32 cellular contexts compared by ENCODE assay signal in the genomic region with DNA sequence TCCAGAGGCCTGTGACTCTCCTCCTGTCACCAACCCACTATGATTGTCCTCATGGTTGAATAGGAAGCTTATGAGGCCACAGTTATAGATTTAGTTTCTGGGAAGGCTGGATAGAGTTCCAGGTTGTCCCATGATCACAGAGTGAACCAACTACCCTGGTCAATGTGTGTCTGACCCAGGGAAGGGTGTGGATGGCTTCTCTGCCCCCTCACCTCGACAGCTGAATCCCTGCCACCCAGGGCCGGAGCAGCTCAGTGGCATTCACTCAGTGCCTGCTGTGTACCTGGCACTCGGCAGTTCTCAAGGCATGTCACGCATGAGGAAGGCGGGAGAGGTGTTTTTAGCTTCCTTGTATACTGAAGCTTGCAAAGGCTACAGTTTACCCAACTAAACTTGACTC.
DNase-seq lines count a peak whose midpoint lies in the region; ATAC-seq and TF ChIP-seq lines count a peak whose summit lies in the region.
"Had no signal": no experiment of that assay in that cellular context is flagged by ENCODE, and none has a peak within 500 bp of the region (broad histone marks: within the 10 kb centered on the region; RNA-seq: fewer than 3 reads in every experiment).

No MANE protein-coding gene starts in this region.

- H3K27me3 Mint-ChIP-seq in memory B cell: no peaks in the 10 kb centered on the region
- no peaks in the 10 kb centered on the region for H3K27me3 Mint-ChIP-seq in stimulated activated naive B cell treated with anti-CD40 and anti-IgM and Interleukin-4, amounts not matched to agents 10 μg/mL and 1 μg/mL and 100 μg/mL, for 72 hours
- peaks cover 5% of the 10 kb centered on the region for H3K27me3 Mint-ChIP-seq in T-helper 2 cell treated with Interferon-gamma antibody and Interleukin-4, amounts not matched to agents 5 μg/mL and 100 μg/mL, for 36 hours (ENCODE audit: low read depth)
- H3K27me3 Mint-ChIP-seq: progenitor cell of endocrine pancreas had no signal

- H3K27me3 ChIP-seq in SU-DHL-6 (ENCODE audit: low read length): no peaks in the 10 kb centered on the region
- H3K27me3 ChIP-seq: body of pancreas, suprapubic skin, uterus had no signal

- H3K9me3 ChIP-seq in SU-DHL-6 (ENCODE audit: insufficient read depth, low read length): no peaks in the 10 kb centered on the region
- H3K9me3 ChIP-seq: body of pancreas, suprapubic skin, uterus had no signal

- H3K27ac Mint-ChIP-seq in memory B cell: peak overlapping the region; percentile 91
- H3K27ac Mint-ChIP-seq in stimulated activated naive B cell treated with anti-CD40 and anti-IgM and Interleukin-4, amounts not matched to agents 10 μg/mL and 1 μg/mL and 100 μg/mL, for 72 hours: peak overlapping the region; percentile 47
- no peak overlapping the region for H3K27ac Mint-ChIP-seq in T-helper 2 cell treated with Interferon-gamma antibody and Interleukin-4, amounts not matched to agents 5 μg/mL and 100 μg/mL, for 36 hours
- H3K27ac Mint-ChIP-seq: activated CD4-positive, alpha-beta T cell treated with anti-CD3 and anti-CD28 coated beads for 36 hours; activated CD8-positive, alpha-beta T cell treated with anti-CD3 and anti-CD28 coated beads for 36 hours; activated naive CD4-positive, alpha-beta T cell treated with anti-CD3 and anti-CD28 coated beads, Interleukin-2, amount 10 ng/mL, durations not matched to agents 7 days and 5 days; activated T-helper 1 cell treated with anti-CD3 and anti-CD28 coated beads, Interleukin-12 subunit alpha, Interleukin-12 subunit beta, Interleukin-2, Interleukin-4 antibody, amounts not matched to agents 30 ng/mL and 10 ng/mL and 1 ng/mL, durations not matched to agents 14 hours and 24 hours and 36 hours; CD8-positive, alpha-beta memory T cell; progenitor cell of endocrine pancreas; T-helper 17 cell had no signal

- peaks cover 5% of the 10 kb centered on the region for H3K36me3 ChIP-seq in SU-DHL-6 (ENCODE audit: low read length)
- H3K36me3 ChIP-seq: uterus had no signal

- no peak overlapping the region for H2AFZ ChIP-seq in SU-DHL-6 (ENCODE audit: low read depth, low read length, severe bottlenecking)

- H3K79me2 ChIP-seq in SU-DHL-6 (ENCODE audit: insufficient read depth, low read length): peaks cover 17% of the 10 kb centered on the region

- peak overlapping the region; percentile 39 for H3K9ac ChIP-seq in SU-DHL-6 (ENCODE audit: low read length)

- no peaks in the 10 kb centered on the region for H3K9me2 ChIP-seq in SU-DHL-6 (replicated peaks; ENCODE audit: insufficient read depth, low read length)

- no peak for DNase-seq in memory B cell (ENCODE audit: low spot score in 2 of 2)
- no peak for DNase-seq in stimulated activated naive B cell treated with anti-CD40 and anti-IgM and Interleukin-4, amounts not matched to agents 10 μg/mL and 1 μg/mL and 100 μg/mL, for 72 hours
- DNase-seq in foreskin fibroblast: no peak
- DNase-seq in coronary artery (ENCODE audit: low spot score): no peak
- no peak for DNase-seq in T-helper 2 cell
- no peak for DNase-seq in T-helper 2 cell treated with Interferon-gamma antibody and Interleukin-4, amounts not matched to agents 5 μg/mL and 100 μg/mL, for 36 hours (ENCODE audit: low spot score)
- DNase-seq: activated CD4-positive, alpha-beta T cell treated with anti-CD3 and anti-CD28 coated beads for 36 hours; activated CD8-positive, alpha-beta memory T cell treated with anti-CD3 and anti-CD28 coated beads, Interleukin-2, amount 50 U/mL, for 48 hours; activated CD8-positive, alpha-beta T cell treated with anti-CD3 and anti-CD28 coated beads for 36 hours; activated naive CD4-positive, alpha-beta T cell treated with anti-CD3 and anti-CD28 coated beads, Interleukin-2, amount 10 ng/mL, durations not matched to agents 7 days and 5 days; CD8-positive, alpha-beta memory T cell; cerebellar nuclear complex; H9; hypothalamus; mammary epithelial cell; NCI-H1092 treated with DMSO at 0.1 percent for 48 hours; NCI-H1930; NCI-H524; Right ventricle myocardium superior; stimulated activated CD4-positive, alpha-beta T cell treated with anti-CD3 and anti-CD28 coated beads, Interleukin-4, amount 100 ng/mL, for 1 hour; T-helper 17 cell; uterus had no signal

- no peak overlapping the region for H3K4me3 Mint-ChIP-seq in memory B cell
- H3K4me3 Mint-ChIP-seq in stimulated activated naive B cell treated with anti-CD40 and anti-IgM and Interleukin-4, amounts not matched to agents 10 μg/mL and 1 μg/mL and 100 μg/mL, for 72 hours: no peak overlapping the region
- H3K4me3 Mint-ChIP-seq in T-helper 2 cell treated with Interferon-gamma antibody and Interleukin-4, amounts not matched to agents 5 μg/mL and 100 μg/mL, for 36 hours: no peak overlapping the region
- H3K4me3 Mint-ChIP-seq: activated CD4-positive, alpha-beta T cell treated with anti-CD3 and anti-CD28 coated beads for 36 hours; activated CD8-positive, alpha-beta T cell treated with anti-CD3 and anti-CD28 coated beads for 36 hours; activated naive CD4-positive, alpha-beta T cell treated with anti-CD3 and anti-CD28 coated beads, Interleukin-2, amount 10 ng/mL, durations not matched to agents 7 days and 5 days; activated T-helper 1 cell treated with anti-CD3 and anti-CD28 coated beads, Interleukin-12 subunit alpha, Interleukin-12 subunit beta, Interleukin-2, Interleukin-4 antibody, amounts not matched to agents 30 ng/mL and 10 ng/mL and 1 ng/mL, durations not matched to agents 14 hours and 24 hours and 36 hours; CD8-positive, alpha-beta memory T cell; H9; T-helper 17 cell had no signal

- H3K27ac ChIP-seq in C4-2B (peak overlapping the region; percentile 55; the same call in 1 of the 2 replicates), SU-DHL-6 (ENCODE audit: low read depth, low read length) (peak overlapping the region; percentile 99), coronary artery (peak overlapping the region in 1 of 2 donors; percentile 7)
- H3K27ac ChIP-seq: suprapubic skin, uterus had no signal

- TF ChIP-seq CTCF in C4-2B (conservative IDR thresholded peaks at IDR 0.05) (no peak), SU-DHL-6 (IDR thresholded peaks at IDR 0.05; ENCODE audit: insufficient read depth, low read length, poor library complexity, severe bottlenecking) (no peak), foreskin fibroblast (IDR thresholded peaks at IDR 0.05; ENCODE audit: low read depth, low read length) (no peak), coronary artery (IDR thresholded peaks at IDR 0.05) (no peak)

- H3K4me3 ChIP-seq in SU-DHL-6 (ENCODE audit: insufficient read depth, low read length, poor library complexity, severe bottlenecking) (peak overlapping the region; percentile 7), foreskin fibroblast (ENCODE audit: low read depth in 1 of 2, low read length in 2 of 2) (no peak overlapping the region), coronary artery (no peak overlapping the region)
- H3K4me3 ChIP-seq: body of pancreas, K562, suprapubic skin, uterus had no signal

- peak overlapping the region; percentile 49 for H3K4me2 ChIP-seq in SU-DHL-6 (ENCODE audit: low read depth, low read length, poor library complexity, severe bottlenecking)

- peaks cover 18% of the 10 kb centered on the region for H3K36me3 Mint-ChIP-seq in memory B cell
- H3K36me3 Mint-ChIP-seq in stimulated activated naive B cell treated with anti-CD40 and anti-IgM and Interleukin-4, amounts not matched to agents 10 μg/mL and 1 μg/mL and 100 μg/mL, for 72 hours: peaks cover 6 to 20% of the 10 kb centered on the region in 2 donors
- H3K36me3 Mint-ChIP-seq in T-helper 2 cell treated with Interferon-gamma antibody and Interleukin-4, amounts not matched to agents 5 μg/mL and 100 μg/mL, for 36 hours (ENCODE audit: low read depth): no peaks in the 10 kb centered on the region
- H3K36me3 Mint-ChIP-seq: activated naive CD4-positive, alpha-beta T cell treated with anti-CD3 and anti-CD28 coated beads, Interleukin-2, amount 10 ng/mL, durations not matched to agents 7 days and 5 days; CD8-positive, alpha-beta memory T cell had no signal

- ATAC-seq in memory B cell (ENCODE audit: low read depth): no peak
- ATAC-seq in stimulated activated naive B cell treated with anti-CD40 and anti-IgM and Interleukin-4, amounts not matched to agents 10 μg/mL and 1 μg/mL and 100 μg/mL, for 72 hours (replicated peaks): no peak
- ATAC-seq: activated CD4-positive, alpha-beta T cell treated with anti-CD3 and anti-CD28 coated beads for 36 hours; activated CD8-positive, alpha-beta T cell treated with anti-CD3 and anti-CD28 coated beads for 36 hours; K562; Panc1; sciatic nerve; SK-N-SH treated with all-trans-retinoic acid at 6 μM for 48 hours; T-helper 17 cell had no signal

- no peaks in the 10 kb centered on the region for H4K20me1 ChIP-seq in SU-DHL-6 (ENCODE audit: low read depth, low read length)

- peaks cover 56% of the 10 kb centered on the region for H3F3A ChIP-seq in SU-DHL-6 (ENCODE audit: insufficient read depth)

- H3K9me3 Mint-ChIP-seq in memory B cell: no peaks in the 10 kb centered on the region
- no peaks in the 10 kb centered on the region for H3K9me3 Mint-ChIP-seq in stimulated activated naive B cell treated with anti-CD40 and anti-IgM and Interleukin-4, amounts not matched to agents 10 μg/mL and 1 μg/mL and 100 μg/mL, for 72 hours
- no peaks in the 10 kb centered on the region for H3K9me3 Mint-ChIP-seq in T-helper 2 cell treated with Interferon-gamma antibody and Interleukin-4, amounts not matched to agents 5 μg/mL and 100 μg/mL, for 36 hours
- H3K9me3 Mint-ChIP-seq: activated CD8-positive, alpha-beta T cell treated with anti-CD3 and anti-CD28 coated beads for 36 hours; activated naive CD4-positive, alpha-beta T cell treated with anti-CD3 and anti-CD28 coated beads, Interleukin-2, amount 10 ng/mL, durations not matched to agents 7 days and 5 days; activated T-helper 1 cell treated with anti-CD3 and anti-CD28 coated beads, Interleukin-12 subunit alpha, Interleukin-12 subunit beta, Interleukin-2, Interleukin-4 antibody, amounts not matched to agents 30 ng/mL and 10 ng/mL and 1 ng/mL, durations not matched to agents 14 hours and 24 hours and 36 hours; CD8-positive, alpha-beta memory T cell; H9 had no signal

- peaks cover 18% of the 10 kb centered on the region for H3K4me1 Mint-ChIP-seq in memory B cell
- H3K4me1 Mint-ChIP-seq in stimulated activated naive B cell treated with anti-CD40 and anti-IgM and Interleukin-4, amounts not matched to agents 10 μg/mL and 1 μg/mL and 100 μg/mL, for 72 hours: peaks cover 21% of the 10 kb centered on the region in 2 donors
- peaks cover 7% of the 10 kb centered on the region for H3K4me1 Mint-ChIP-seq in T-helper 2 cell treated with Interferon-gamma antibody and Interleukin-4, amounts not matched to agents 5 μg/mL and 100 μg/mL, for 36 hours (ENCODE audit: low read depth)
- H3K4me1 Mint-ChIP-seq: activated CD4-positive, alpha-beta T cell treated with anti-CD3 and anti-CD28 coated beads for 36 hours; activated naive CD4-positive, alpha-beta T cell treated with anti-CD3 and anti-CD28 coated beads, Interleukin-2, amount 10 ng/mL, durations not matched to agents 7 days and 5 days had no signal
